ENCODE assay signal across 8 cellular contexts in the genomic region with DNA sequence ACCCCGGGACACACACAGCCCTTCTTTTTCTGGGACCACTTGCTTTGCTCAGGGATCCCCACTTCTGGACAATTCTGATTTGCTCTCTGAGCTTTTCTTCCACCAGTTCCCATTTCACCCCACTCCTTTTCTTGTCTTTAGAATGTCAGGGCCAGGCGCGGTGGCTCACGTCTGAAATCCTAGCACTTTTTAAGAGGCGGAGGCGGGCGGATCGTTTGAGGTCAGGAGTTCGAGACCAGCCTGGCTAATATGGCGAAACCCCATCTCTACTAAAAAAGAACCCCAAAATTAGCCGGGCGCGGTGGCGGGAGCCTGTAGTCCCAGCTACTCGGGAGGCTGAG. TPM values are rescaled to one million over a fixed set of nuclear protein-coding genes. Genes with fewer than 3 reads are reported as not detected.
DNase-seq lines count a peak whose midpoint lies in the region; ATAC-seq and TF ChIP-seq lines count a peak whose summit lies in the region.

No MANE protein-coding gene starts in this region.

- H3K4me3 ChIP-seq in right cardiac atrium (ENCODE audit: low read length): peak overlapping the region; percentile 96
- peak overlapping the region; percentile 57 to 97 (median 75) for H3K4me3 ChIP-seq in spleen

- peaks cover 4 to 6% of the 10 kb centered on the region in 2 donors for H3K36me3 Mint-ChIP-seq in activated T-cell treated with anti-CD3 and anti-CD28 coated beads, Interleukin-2, amount 50 U/mL, for 72 hours (ENCODE audit: insufficient read depth in 2 of 2)

- peaks cover 11% of the 10 kb centered on the region for H3K27me3 Mint-ChIP-seq in activated T-cell treated with anti-CD3 and anti-CD28 coated beads, Interleukin-2, amount 50 U/mL, for 72 hours (ENCODE audit: low read depth)

- H3K27me3 ChIP-seq in right cardiac atrium (ENCODE audit: control insufficient read depth, insufficient read depth) (no peaks in the 10 kb centered on the region), spleen (replicated peaks in 1 of 7) (no peaks in the 10 kb centered on the region)

- H3K9me3 ChIP-seq in right cardiac atrium (ENCODE audit: control insufficient read depth, low read length) (no peaks in the 10 kb centered on the region), spleen (no peaks in the 10 kb centered on the region)

- ATAC-seq in Right ventricle myocardium superior (ENCODE audit: poor library complexity) (peak; percentile 6), right cardiac atrium (no peak), GM19351 (IDR thresholded peaks at IDR 0.05; ENCODE audit: unreplicated experiment) (no peak)
- no peak for ATAC-seq in activated T-cell treated with anti-CD3 and anti-CD28 coated beads, Interleukin-2, amount 50 U/mL, for 72 hours (replicated peaks in 1 of 2)

- H3K36me3 ChIP-seq in spleen: no peaks in the 10 kb centered on the region

- TF ChIP-seq POLR2A in spleen (IDR thresholded peaks at IDR 0.05): no peak

- DNase-seq in Right ventricle myocardium superior: peak; percentile 47
- no peak for DNase-seq in cardiac septum (ENCODE audit: low spot score)
- DNase-seq in activated T-cell treated with anti-CD3 and anti-CD28 coated beads, Interleukin-2, amount 50 U/mL, for 72 hours: peak in 1 of 2 donors; percentile 21
- peak in 2 of 3 donors; percentile 23 to 73 for DNase-seq in right cardiac atrium
- DNase-seq in spleen: no peak
- no peak for DNase-seq in medulla oblongata (ENCODE audit: extremely low spot score)
- no peak for DNase-seq in C1 segment of cervical spinal cord (lab: John Stamatoyannopoulos, UW)

- H3K4me3 Mint-ChIP-seq in activated T-cell treated with anti-CD3 and anti-CD28 coated beads, Interleukin-2, amount 50 U/mL, for 72 hours: peak overlapping the region; percentile 94 to 96

- no peaks in the 10 kb centered on the region for H3K9me3 Mint-ChIP-seq in activated T-cell treated with anti-CD3 and anti-CD28 coated beads, Interleukin-2, amount 50 U/mL, for 72 hours

- 2% methylated on average over 15 of the region's 15 CpGs for WGBS in right cardiac atrium
- 1 to 6% (median 2%) methylated on average over 15 of the region's 15 CpGs for WGBS in spleen, 5 donors

- H3K27ac ChIP-seq in right cardiac atrium (ENCODE audit: low read length): peak overlapping the region; percentile 99
- H3K27ac ChIP-seq in spleen: peak overlapping the region; percentile 64 to 92 (median 86)

- H3K4me1 ChIP-seq in right cardiac atrium (ENCODE audit: control insufficient read depth, insufficient read depth, low read length): peaks cover 7% of the 10 kb centered on the region
- H3K4me1 ChIP-seq in spleen: peaks cover 5 to 25% (median 17%) of the 10 kb centered on the region in 6 donors

- peak overlapping the region; percentile 88 for H3K27ac Mint-ChIP-seq in activated T-cell treated with anti-CD3 and anti-CD28 coated beads, Interleukin-2, amount 50 U/mL, for 72 hours

- intact Hi-C loops in Right ventricle myocardium superior (cut with DNase I): loop anchor here (10.0 kb wide), 1 partner anchor 61 kb away; no protein-coding TSS in a partner anchor
- intact Hi-C loops in cardiac septum (cut with DNase I): loop anchor here (5.0 kb wide), 3 partner anchors 46 to 84 kb away; no protein-coding TSS in a partner anchor
- intact Hi-C loops in right cardiac atrium (cut with DNase I): loop anchor here in 2 of 4 donors (10.0 kb wide), 2 partner anchors 61 to 91 kb away; no protein-coding TSS in a partner anchor
- intact Hi-C loops in spleen (cut with DNase I; ENCODE audit: low total_unique reads): no loop called here

- H3K4me1 Mint-ChIP-seq in activated T-cell treated with anti-CD3 and anti-CD28 coated beads, Interleukin-2, amount 50 U/mL, for 72 hours (ENCODE audit: low read depth): peaks cover 31% of the 10 kb centered on the region

- TF ChIP-seq CTCF in spleen (IDR thresholded peaks at IDR 0.05 in 8 of 11, conservative IDR thresholded peaks at IDR 0.05 in 3 of 11): no peak

RNA-seq across cellular contexts. Expression of a gene that starts 0.9 kb away (rescaled TPM):
- total RNA-seq in Right ventricle myocardium superior (128 TPM), cardiac septum (128 TPM), right cardiac atrium (100 to 1,000 TPM in 1 of 4 donors, 10 to 100 TPM in 3; 59.5 to 101 (median 74.9) TPM), spleen (1 to 10 TPM; 6.3 to 9.4 (median 7.7) TPM)
- total RNA-seq in activated T-cell treated with anti-CD3 and anti-CD28 coated beads, Interleukin-2, amount 50 U/mL, for 72 hours: 10 to 100 TPM in 1 of 2 donors, 1 to 10 TPM in 1; 8.1 to 12.4 TPM
- polyA plus RNA-seq in right cardiac atrium (20.0 TPM), spleen (1 to 10 TPM; 1.1 to 2.0 (median 1.5) TPM)

RNA-seq across cellular contexts. Expression of a gene that starts 49.2 kb away (rescaled TPM):
- total RNA-seq in Right ventricle myocardium superior: 360 TPM
- 258 TPM for total RNA-seq in cardiac septum
- 100 to 1,000 TPM; 114 to 133 TPM for total RNA-seq in activated T-cell treated with anti-CD3 and anti-CD28 coated beads, Interleukin-2, amount 50 U/mL, for 72 hours
- 100 to 1,000 TPM; 224 to 284 (median 270) TPM for total RNA-seq in right cardiac atrium
- 262 TPM for polyA plus RNA-seq in right cardiac atrium
- total RNA-seq in spleen: 100 to 1,000 TPM in 1 of 7 donors, 10 to 100 TPM in 6; 70.7 to 122 (median 82.6) TPM
- polyA plus RNA-seq in spleen: 100 to 1,000 TPM; 104 to 118 (median 111) TPM

RNA-seq across cellular contexts. Expression of a gene that starts 49.3 kb away (rescaled TPM):
- total RNA-seq in Right ventricle myocardium superior: 44.4 TPM
- 47.5 TPM for total RNA-seq in cardiac septum
- 10 to 100 TPM; 39.7 to 47.2 TPM for total RNA-seq in activated T-cell treated with anti-CD3 and anti-CD28 coated beads, Interleukin-2, amount 50 U/mL, for 72 hours
- 10 to 100 TPM; 33.0 to 48.2 (median 38.3) TPM for total RNA-seq in right cardiac atrium
- polyA plus RNA-seq in right cardiac atrium: 76.3 TPM
- 10 to 100 TPM; 17.8 to 23.8 (median 19.5) TPM for total RNA-seq in spleen
- polyA plus RNA-seq in spleen: 10 to 100 TPM; 34.3 to 43.2 (median 42.3) TPM

Comparison
In these comparisons a context has a peak if more than half of its experiments do, and no peak if none do; other contexts are left out.
1. DNase-seq: peak in Right ventricle myocardium superior (single experiment) and right cardiac atrium (2 of 3); none in cardiac septum (single experiment), spleen (single experiment), medulla oblongata (single experiment) and C1 segment of cervical spinal cord (0 of 14).